ENCODE assay signal across 1 cellular context in the genomic region with DNA sequence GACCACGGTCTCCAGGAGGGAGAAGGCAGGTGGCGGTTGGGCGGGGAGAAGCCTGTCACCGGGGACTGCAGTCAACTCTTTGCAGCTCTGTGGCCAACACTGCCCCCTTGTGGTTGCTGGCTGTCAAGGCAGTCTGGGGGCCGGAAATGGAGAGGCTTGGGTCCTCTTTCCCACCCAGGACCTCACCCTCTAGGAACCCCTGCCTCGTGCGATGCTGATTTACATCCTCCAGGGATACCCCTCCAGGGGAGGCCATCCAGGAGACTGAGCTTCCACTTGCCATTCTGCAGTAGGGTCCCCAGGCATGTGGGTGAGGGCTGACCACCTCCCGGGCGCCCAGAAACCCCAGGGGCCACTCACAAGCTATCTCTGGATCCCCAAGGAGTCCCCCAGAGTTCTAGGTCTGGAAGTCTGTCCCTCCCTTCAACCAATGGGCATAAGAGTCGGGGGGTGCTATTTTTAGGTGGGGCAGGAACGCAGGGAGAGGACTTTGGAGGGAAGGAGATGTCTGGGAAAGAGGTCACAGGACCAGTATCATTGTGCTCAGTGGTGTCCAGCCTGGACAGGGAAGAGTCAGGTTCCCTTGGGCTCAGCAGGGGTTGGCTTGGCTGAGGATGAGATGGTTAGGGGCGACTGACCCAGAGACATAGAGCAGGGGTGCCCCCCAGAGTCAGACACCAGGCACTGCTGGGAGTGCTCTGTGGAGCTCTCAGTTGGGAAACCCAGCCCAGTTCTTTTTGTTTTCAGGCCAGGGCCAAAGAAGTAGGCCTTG.
A peak's percentile ranks its signal among the peaks of the same experiment; 100 is the strongest.
TF ChIP-seq lines count a peak whose summit lies in the region.

No MANE protein-coding gene starts in this region.

TF ChIP-seq in HEK293, 187 proteins besides CTCF, POLR2A, EP300 and RAD21 (continued from another document and continues in another):
- TF ChIP-seq, protein P1, sequence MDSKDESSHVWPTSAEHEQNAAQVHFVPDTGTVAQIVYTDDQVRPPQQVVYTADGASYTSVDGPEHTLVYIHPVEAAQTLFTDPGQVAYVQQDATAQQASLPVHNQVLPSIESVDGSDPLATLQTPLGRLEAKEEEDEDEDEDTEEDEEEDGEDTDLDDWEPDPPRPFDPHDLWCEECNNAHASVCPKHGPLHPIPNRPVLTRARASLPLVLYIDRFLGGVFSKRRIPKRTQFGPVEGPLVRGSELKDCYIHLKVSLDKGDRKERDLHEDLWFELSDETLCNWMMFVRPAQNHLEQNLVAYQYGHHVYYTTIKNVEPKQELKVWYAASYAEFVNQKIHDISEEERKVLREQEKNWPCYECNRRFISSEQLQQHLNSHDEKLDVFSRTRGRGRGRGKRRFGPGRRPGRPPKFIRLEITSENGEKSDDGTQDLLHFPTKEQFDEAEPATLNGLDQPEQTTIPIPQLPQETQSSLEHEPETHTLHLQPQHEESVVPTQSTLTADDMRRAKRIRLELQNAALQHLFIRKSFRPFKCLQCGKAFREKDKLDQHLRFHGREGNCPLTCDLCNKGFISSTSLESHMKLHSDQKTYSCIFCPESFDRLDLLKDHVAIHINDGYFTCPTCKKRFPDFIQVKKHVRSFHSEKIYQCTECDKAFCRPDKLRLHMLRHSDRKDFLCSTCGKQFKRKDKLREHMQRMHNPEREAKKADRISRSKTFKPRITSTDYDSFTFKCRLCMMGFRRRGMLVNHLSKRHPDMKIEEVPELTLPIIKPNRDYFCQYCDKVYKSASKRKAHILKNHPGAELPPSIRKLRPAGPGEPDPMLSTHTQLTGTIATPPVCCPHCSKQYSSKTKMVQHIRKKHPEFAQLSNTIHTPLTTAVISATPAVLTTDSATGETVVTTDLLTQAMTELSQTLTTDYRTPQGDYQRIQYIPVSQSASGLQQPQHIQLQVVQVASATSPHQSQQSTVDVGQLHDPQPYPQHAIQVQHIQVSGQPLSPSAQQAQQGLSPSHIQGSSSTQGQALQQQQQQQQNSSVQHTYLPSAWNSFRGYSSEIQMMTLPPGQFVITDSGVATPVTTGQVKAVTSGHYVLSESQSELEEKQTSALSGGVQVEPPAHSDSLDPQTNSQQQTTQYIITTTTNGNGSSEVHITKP (tag by site-specific recombination; IDR thresholded peaks at IDR 0.05): no peak
- TF ChIP-seq SCRT1 (tag by site-specific recombination; IDR thresholded peaks at IDR 0.05; ENCODE audit: borderline replicate concordance): no peak
- TF ChIP-seq, protein P2, sequence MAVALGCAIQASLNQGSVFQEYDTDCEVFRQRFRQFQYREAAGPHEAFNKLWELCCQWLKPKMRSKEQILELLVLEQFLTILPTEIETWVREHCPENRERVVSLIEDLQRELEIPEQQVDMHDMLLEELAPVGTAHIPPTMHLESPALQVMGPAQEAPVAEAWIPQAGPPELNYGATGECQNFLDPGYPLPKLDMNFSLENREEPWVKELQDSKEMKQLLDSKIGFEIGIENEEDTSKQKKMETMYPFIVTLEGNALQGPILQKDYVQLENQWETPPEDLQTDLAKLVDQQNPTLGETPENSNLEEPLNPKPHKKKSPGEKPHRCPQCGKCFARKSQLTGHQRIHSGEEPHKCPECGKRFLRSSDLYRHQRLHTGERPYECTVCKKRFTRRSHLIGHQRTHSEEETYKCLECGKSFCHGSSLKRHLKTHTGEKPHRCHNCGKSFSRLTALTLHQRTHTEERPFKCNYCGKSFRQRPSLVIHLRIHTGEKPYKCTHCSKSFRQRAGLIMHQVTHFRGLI (tag by site-specific recombination; IDR thresholded peaks at IDR 0.05): peak; percentile 82
- no peak for TF ChIP-seq ZNF792 (tag by site-specific recombination; IDR thresholded peaks at IDR 0.05)
- TF ChIP-seq ZNF335 (tag by site-specific recombination; conservative IDR thresholded peaks at IDR 0.05): peak; percentile 89
- no peak for TF ChIP-seq GFI1B (tag by site-specific recombination; IDR thresholded peaks at IDR 0.05)
- TF ChIP-seq ZFP37 (tag by site-specific recombination; IDR thresholded peaks at IDR 0.05): peak; percentile 28; the same call in 1 of the 2 replicates
- TF ChIP-seq, protein P3, sequence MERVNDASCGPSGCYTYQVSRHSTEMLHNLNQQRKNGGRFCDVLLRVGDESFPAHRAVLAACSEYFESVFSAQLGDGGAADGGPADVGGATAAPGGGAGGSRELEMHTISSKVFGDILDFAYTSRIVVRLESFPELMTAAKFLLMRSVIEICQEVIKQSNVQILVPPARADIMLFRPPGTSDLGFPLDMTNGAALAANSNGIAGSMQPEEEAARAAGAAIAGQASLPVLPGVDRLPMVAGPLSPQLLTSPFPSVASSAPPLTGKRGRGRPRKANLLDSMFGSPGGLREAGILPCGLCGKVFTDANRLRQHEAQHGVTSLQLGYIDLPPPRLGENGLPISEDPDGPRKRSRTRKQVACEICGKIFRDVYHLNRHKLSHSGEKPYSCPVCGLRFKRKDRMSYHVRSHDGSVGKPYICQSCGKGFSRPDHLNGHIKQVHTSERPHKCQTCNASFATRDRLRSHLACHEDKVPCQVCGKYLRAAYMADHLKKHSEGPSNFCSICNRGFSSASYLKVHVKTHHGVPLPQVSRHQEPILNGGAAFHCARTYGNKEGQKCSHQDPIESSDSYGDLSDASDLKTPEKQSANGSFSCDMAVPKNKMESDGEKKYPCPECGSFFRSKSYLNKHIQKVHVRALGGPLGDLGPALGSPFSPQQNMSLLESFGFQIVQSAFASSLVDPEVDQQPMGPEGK (tag by site-specific recombination; IDR thresholded peaks at IDR 0.05): peak; percentile 72
- TF ChIP-seq ZNF433 (tag by site-specific recombination; IDR thresholded peaks at IDR 0.05; ENCODE audit: low read depth): no peak
- TF ChIP-seq ZNF654 (tag by site-specific recombination; IDR thresholded peaks at IDR 0.05; ENCODE audit: low read depth): peak; percentile 93
- TF ChIP-seq, protein P4, sequence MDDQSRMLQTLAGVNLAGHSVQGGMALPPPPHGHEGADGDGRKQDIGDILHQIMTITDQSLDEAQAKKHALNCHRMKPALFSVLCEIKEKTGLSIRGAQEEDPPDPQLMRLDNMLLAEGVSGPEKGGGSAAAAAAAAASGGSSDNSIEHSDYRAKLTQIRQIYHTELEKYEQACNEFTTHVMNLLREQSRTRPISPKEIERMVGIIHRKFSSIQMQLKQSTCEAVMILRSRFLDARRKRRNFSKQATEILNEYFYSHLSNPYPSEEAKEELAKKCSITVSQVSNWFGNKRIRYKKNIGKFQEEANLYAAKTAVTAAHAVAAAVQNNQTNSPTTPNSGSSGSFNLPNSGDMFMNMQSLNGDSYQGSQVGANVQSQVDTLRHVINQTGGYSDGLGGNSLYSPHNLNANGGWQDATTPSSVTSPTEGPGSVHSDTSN (CRISPR knock-in tag; IDR thresholded peaks at IDR 0.05): no peak
- no peak for TF ChIP-seq MYNN (tag by site-specific recombination; IDR thresholded peaks at IDR 0.05; ENCODE audit: borderline replicate concordance)
- TF ChIP-seq, protein P5, sequence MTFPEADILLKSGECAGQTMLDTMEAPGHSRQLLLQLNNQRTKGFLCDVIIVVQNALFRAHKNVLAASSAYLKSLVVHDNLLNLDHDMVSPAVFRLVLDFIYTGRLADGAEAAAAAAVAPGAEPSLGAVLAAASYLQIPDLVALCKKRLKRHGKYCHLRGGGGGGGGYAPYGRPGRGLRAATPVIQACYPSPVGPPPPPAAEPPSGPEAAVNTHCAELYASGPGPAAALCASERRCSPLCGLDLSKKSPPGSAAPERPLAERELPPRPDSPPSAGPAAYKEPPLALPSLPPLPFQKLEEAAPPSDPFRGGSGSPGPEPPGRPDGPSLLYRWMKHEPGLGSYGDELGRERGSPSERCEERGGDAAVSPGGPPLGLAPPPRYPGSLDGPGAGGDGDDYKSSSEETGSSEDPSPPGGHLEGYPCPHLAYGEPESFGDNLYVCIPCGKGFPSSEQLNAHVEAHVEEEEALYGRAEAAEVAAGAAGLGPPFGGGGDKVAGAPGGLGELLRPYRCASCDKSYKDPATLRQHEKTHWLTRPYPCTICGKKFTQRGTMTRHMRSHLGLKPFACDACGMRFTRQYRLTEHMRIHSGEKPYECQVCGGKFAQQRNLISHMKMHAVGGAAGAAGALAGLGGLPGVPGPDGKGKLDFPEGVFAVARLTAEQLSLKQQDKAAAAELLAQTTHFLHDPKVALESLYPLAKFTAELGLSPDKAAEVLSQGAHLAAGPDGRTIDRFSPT (tag by site-specific recombination; IDR thresholded peaks at IDR 0.05): no peak
- TF ChIP-seq ZXDB (tag by site-specific recombination; IDR thresholded peaks at IDR 0.05): peak; percentile 62; the same call in 1 of the 2 replicates
- TF ChIP-seq, protein P6, sequence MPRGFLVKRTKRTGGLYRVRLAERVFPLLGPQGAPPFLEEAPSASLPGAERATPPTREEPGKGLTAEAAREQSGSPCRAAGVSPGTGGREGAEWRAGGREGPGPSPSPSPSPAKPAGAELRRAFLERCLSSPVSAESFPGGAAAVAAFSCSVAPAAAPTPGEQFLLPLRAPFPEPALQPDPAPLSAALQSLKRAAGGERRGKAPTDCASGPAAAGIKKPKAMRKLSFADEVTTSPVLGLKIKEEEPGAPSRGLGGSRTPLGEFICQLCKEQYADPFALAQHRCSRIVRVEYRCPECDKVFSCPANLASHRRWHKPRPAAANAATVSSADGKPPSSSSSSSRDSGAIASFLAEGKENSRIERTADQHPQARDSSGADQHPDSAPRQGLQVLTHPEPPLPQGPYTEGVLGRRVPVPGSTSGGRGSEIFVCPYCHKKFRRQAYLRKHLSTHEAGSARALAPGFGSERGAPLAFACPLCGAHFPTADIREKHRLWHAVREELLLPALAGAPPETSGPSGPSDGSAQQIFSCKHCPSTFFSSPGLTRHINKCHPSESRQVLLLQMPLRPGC (tag by site-specific recombination; IDR thresholded peaks at IDR 0.05): no peak
- TF ChIP-seq, protein P7, sequence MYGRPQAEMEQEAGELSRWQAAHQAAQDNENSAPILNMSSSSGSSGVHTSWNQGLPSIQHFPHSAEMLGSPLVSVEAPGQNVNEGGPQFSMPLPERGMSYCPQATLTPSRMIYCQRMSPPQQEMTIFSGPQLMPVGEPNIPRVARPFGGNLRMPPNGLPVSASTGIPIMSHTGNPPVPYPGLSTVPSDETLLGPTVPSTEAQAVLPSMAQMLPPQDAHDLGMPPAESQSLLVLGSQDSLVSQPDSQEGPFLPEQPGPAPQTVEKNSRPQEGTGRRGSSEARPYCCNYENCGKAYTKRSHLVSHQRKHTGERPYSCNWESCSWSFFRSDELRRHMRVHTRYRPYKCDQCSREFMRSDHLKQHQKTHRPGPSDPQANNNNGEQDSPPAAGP (tag by site-specific recombination; IDR thresholded peaks at IDR 0.05): 0 out of 2 replicates have a peak, but pooled peaks have one; percentile 34
- peak; percentile 70 for TF ChIP-seq ZIC2 (tag by site-specific recombination; IDR thresholded peaks at IDR 0.05)
- TF ChIP-seq MZF1 (tag by site-specific recombination; IDR thresholded peaks at IDR 0.05; ENCODE audit: borderline replicate concordance): no peak
- TF ChIP-seq ZBTB48 (tag by site-specific recombination; IDR thresholded peaks at IDR 0.05): peak; percentile 94
- no peak for TF ChIP-seq ZNF544 (tag by site-specific recombination; IDR thresholded peaks at IDR 0.05)
- TF ChIP-seq, protein P8, sequence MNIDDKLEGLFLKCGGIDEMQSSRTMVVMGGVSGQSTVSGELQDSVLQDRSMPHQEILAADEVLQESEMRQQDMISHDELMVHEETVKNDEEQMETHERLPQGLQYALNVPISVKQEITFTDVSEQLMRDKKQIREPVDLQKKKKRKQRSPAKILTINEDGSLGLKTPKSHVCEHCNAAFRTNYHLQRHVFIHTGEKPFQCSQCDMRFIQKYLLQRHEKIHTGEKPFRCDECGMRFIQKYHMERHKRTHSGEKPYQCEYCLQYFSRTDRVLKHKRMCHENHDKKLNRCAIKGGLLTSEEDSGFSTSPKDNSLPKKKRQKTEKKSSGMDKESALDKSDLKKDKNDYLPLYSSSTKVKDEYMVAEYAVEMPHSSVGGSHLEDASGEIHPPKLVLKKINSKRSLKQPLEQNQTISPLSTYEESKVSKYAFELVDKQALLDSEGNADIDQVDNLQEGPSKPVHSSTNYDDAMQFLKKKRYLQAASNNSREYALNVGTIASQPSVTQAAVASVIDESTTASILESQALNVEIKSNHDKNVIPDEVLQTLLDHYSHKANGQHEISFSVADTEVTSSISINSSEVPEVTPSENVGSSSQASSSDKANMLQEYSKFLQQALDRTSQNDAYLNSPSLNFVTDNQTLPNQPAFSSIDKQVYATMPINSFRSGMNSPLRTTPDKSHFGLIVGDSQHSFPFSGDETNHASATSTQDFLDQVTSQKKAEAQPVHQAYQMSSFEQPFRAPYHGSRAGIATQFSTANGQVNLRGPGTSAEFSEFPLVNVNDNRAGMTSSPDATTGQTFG (tag by site-specific recombination; IDR thresholded peaks at IDR 0.05; ENCODE audit: borderline replicate concordance): no peak
- TF ChIP-seq ZBTB1 (tag by site-specific recombination; IDR thresholded peaks at IDR 0.05): no peak
- peak; percentile 75 for TF ChIP-seq GLIS2 (tag by site-specific recombination; IDR thresholded peaks at IDR 0.05)
- no peak for TF ChIP-seq KLF10 (tag by site-specific recombination; IDR thresholded peaks at IDR 0.05)
- TF ChIP-seq, protein P9, sequence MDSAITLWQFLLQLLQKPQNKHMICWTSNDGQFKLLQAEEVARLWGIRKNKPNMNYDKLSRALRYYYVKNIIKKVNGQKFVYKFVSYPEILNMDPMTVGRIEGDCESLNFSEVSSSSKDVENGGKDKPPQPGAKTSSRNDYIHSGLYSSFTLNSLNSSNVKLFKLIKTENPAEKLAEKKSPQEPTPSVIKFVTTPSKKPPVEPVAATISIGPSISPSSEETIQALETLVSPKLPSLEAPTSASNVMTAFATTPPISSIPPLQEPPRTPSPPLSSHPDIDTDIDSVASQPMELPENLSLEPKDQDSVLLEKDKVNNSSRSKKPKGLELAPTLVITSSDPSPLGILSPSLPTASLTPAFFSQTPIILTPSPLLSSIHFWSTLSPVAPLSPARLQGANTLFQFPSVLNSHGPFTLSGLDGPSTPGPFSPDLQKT (IDR thresholded peaks at IDR 0.05; ENCODE audit: borderline replicate concordance, low read depth, low read length): no peak
- TF ChIP-seq ZNF629 (tag by site-specific recombination; IDR thresholded peaks at IDR 0.05): 0 out of 2 replicates have a peak, but pooled peaks have one; percentile 7
- no peak for TF ChIP-seq ZNF626 (tag by site-specific recombination; IDR thresholded peaks at IDR 0.05)
- TF ChIP-seq GLIS1 (tag by site-specific recombination; IDR thresholded peaks at IDR 0.05): peak; percentile 64
- no peak for TF ChIP-seq ZNF416 (tag by site-specific recombination; IDR thresholded peaks at IDR 0.05)
- no peak for TF ChIP-seq IKZF3 (tag by site-specific recombination; IDR thresholded peaks at IDR 0.05)
- TF ChIP-seq REPIN1 (tag by site-specific recombination; IDR thresholded peaks at IDR 0.05; ENCODE audit: low read depth): no peak
